Comparison of ENCODE assay signal across 24 cellular contexts in genomic region chr5:163585206-163585605, GRCh38.
DNase-seq lines count a peak whose midpoint lies in the region; ATAC-seq and TF ChIP-seq lines count a peak whose summit lies in the region.
"Had no signal": no experiment of that assay in that cellular context is flagged by ENCODE, and none has a peak within 500 bp of the region (broad histone marks: within the 10 kb centered on the region; RNA-seq: fewer than 3 reads in every experiment).

No MANE protein-coding gene starts in this region.

- H3K9me3 ChIP-seq in heart left ventricle: no peaks in the 10 kb centered on the region
- H3K9me3 ChIP-seq: psoas muscle, SJCRH30, stomach had no signal

- no peak overlapping the region for H3K4me3 ChIP-seq in heart left ventricle
- H3K4me3 ChIP-seq: psoas muscle, SJCRH30, stomach had no signal

- in situ Hi-C loops in ACHN (cut with HindIII; ENCODE audit: low pct_ligation_motif_present, low pct_unique_long_range_greater_than_20kb, low sequenced_read_pairs): no loop called here

- no peaks in the 10 kb centered on the region for H3K36me3 ChIP-seq in heart left ventricle
- H3K36me3 ChIP-seq: SJCRH30, stomach had no signal

- ATAC-seq in heart left ventricle: no peak
- ATAC-seq: CD8-positive, alpha-beta T cell; HepG2; left lobe of liver; psoas muscle had no signal

- intact Hi-C loops in heart left ventricle (cut with DNase I): no loop called here

- DNase-seq in ACHN: peak; percentile 38
- DNase-seq in HCEC 1CT: peak; percentile 91
- peak; percentile 60 for DNase-seq in amniotic epithelial cell (ENCODE audit: low read depth)
- peak; percentile 81 for DNase-seq in glomerular visceral epithelial cell (ENCODE audit: extremely low spot score)
- no peak for DNase-seq in NCI-H510A (lab: John Stamatoyannopoulos, UW)
- DNase-seq in HK-2 (ENCODE audit: unreplicated experiment): no peak
- no peak for DNase-seq in GM20000 (ENCODE audit: low spot score)
- no peak for DNase-seq in heart left ventricle
- DNase-seq: activated CD4-positive, alpha-beta memory T cell treated with anti-CD3 and anti-CD28 coated beads, Interleukin-2, amount 10 ng/mL, durations not matched to agents 7 days and 5 days; activated CD4-positive, CD25-positive, alpha-beta regulatory T cell; activated T-cell treated with anti-CD3 and anti-CD28 coated beads, Interleukin-2, amount 50 U/mL, for 24 hours; CD8-positive, alpha-beta T cell; cortex of kidney; midbrain; NCI-H1436; NCI-H2171; NCI-H748 treated with DMSO at 0.1 percent for 48 hours; psoas muscle; SJCRH30; small intestine; stimulated activated CD4-positive, alpha-beta T cell treated with anti-CD3 and anti-CD28 coated beads, Interleukin-2, amount 100 ng/mL, for 48 hours; stomach had no signal

- TF ChIP-seq POLR2A in heart left ventricle (IDR thresholded peaks at IDR 0.05): no peak

- WGBS in heart left ventricle, 4 donors: 65 to 100% (median 74%) methylated on average over 1 of the region's 1 CpG

- no peaks in the 10 kb centered on the region for H3K27me3 ChIP-seq in heart left ventricle
- H3K27me3 ChIP-seq: SJCRH30 had no signal

- no peak for TF ChIP-seq CTCF in GM20000 (IDR thresholded peaks at IDR 0.05; ENCODE audit: extremely low read depth, missing control alignments)
- no peak for TF ChIP-seq CTCF in heart left ventricle (IDR thresholded peaks at IDR 0.05)

- H3K27ac ChIP-seq in heart left ventricle: no peak overlapping the region
- H3K27ac ChIP-seq: psoas muscle, SJCRH30, stomach had no signal

- no peaks in the 10 kb centered on the region for H3K4me1 ChIP-seq in heart left ventricle
- H3K4me1 ChIP-seq: psoas muscle, SJCRH30, stomach had no signal

Comparison
In these comparisons a context has a peak if more than half of its experiments do, and no peak if none do; other contexts are left out.
1. DNase-seq: peak in ACHN (single experiment), HCEC 1CT (single experiment), amniotic epithelial cell (single experiment) and glomerular visceral epithelial cell (single experiment); none in NCI-H510A (single experiment), HK-2 (single experiment), GM20000 (single experiment) and heart left ventricle (0 of 5).